ENCODE assay signal across 2 cellular contexts in the genomic region with DNA sequence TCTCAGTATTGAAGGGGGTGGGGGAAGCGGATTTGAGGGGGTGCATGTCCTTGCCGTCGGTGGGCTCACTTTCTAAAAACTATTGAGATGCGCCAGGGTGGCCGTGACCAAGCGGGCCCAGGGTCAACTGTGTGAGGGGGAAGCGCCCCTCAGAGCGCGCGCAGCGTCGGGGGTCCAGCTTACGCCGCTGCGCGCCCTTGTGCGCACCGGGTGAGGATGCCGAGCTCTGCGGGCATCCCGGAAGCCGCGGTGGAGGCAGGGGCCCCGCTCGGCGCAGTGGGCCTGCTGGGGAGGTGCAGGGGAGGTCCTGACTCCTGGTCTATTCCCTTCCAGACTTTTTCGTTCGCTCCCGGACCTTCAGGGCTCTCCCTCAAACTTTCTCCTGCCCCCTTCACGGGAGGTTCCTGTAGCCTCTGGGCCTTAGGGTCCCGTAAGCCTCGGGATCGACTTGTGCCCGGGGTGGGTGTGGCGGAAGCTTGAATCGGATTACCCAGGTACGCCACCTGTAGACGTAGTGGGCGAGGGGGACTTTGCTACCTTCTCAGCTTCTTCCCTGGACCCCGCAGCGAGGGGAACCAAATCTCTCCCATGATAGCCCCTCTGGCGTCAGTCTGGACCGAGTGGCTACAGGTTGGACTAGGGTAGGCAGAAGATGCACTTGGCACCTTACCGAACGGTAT.
TF ChIP-seq lines count a peak whose summit lies in the region.

No MANE protein-coding gene starts in this region.

TF ChIP-seq in SK-N-SH, 30 proteins besides CTCF, POLR2A, EP300 and RAD21 (continued from another document):
- no peak for TF ChIP-seq FOSL2 (IDR thresholded peaks at IDR 0.05; ENCODE audit: borderline replicate concordance, low read depth)
- no peak for TF ChIP-seq POLR2AphosphoS5 (IDR thresholded peaks at IDR 0.05; ENCODE audit: low read depth, low read length)
- no peak for TF ChIP-seq NRF1 (IDR thresholded peaks at IDR 0.05; ENCODE audit: low read depth, low read length)
- TF ChIP-seq YY1 (IDR thresholded peaks at IDR 0.05; ENCODE audit: low read depth): no peak
- TF ChIP-seq, protein P1, sequence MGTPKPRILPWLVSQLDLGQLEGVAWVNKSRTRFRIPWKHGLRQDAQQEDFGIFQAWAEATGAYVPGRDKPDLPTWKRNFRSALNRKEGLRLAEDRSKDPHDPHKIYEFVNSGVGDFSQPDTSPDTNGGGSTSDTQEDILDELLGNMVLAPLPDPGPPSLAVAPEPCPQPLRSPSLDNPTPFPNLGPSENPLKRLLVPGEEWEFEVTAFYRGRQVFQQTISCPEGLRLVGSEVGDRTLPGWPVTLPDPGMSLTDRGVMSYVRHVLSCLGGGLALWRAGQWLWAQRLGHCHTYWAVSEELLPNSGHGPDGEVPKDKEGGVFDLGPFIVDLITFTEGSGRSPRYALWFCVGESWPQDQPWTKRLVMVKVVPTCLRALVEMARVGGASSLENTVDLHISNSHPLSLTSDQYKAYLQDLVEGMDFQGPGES (IDR thresholded peaks at IDR 0.05; ENCODE audit: low read depth, low read length): no peak
- TF ChIP-seq, protein P2, sequence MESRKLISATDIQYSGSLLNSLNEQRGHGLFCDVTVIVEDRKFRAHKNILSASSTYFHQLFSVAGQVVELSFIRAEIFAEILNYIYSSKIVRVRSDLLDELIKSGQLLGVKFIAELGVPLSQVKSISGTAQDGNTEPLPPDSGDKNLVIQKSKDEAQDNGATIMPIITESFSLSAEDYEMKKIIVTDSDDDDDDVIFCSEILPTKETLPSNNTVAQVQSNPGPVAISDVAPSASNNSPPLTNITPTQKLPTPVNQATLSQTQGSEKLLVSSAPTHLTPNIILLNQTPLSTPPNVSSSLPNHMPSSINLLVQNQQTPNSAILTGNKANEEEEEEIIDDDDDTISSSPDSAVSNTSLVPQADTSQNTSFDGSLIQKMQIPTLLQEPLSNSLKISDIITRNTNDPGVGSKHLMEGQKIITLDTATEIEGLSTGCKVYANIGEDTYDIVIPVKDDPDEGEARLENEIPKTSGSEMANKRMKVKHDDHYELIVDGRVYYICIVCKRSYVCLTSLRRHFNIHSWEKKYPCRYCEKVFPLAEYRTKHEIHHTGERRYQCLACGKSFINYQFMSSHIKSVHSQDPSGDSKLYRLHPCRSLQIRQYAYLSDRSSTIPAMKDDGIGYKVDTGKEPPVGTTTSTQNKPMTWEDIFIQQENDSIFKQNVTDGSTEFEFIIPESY (IDR thresholded peaks at IDR 0.05; ENCODE audit: borderline replicate concordance, low read depth): no peak
- no peak for TF ChIP-seq JUND (IDR thresholded peaks at IDR 0.05)
TF ChIP-seq in SK-N-SH: peak in this region for 0.

TF ChIP-seq in SK-N-SH treated with all-trans-retinoic acid at 6 μM for 48 hours, 23 proteins besides CTCF, POLR2A, EP300 and RAD21 (continued from another document):
- TF ChIP-seq ARNTL (CRISPR knock-in tag; IDR thresholded peaks at IDR 0.05; ENCODE audit: borderline replicate concordance, low read depth) (no peak), ZNF8 (CRISPR knock-in tag; IDR thresholded peaks at IDR 0.05) (no peak), RARB (CRISPR knock-in tag; IDR thresholded peaks at IDR 0.05) (no peak), BACH2 (CRISPR knock-in tag; IDR thresholded peaks at IDR 0.05; ENCODE audit: borderline replicate concordance) (no peak), OSR1 (CRISPR knock-in tag; IDR thresholded peaks at IDR 0.05) (no peak), TCF4 (CRISPR knock-in tag; IDR thresholded peaks at IDR 0.05; ENCODE audit: borderline replicate concordance) (no peak), CSDC2 (CRISPR knock-in tag; IDR thresholded peaks at IDR 0.05) (no peak), PPARA (CRISPR knock-in tag; IDR thresholded peaks at IDR 0.05; ENCODE audit: borderline replicate concordance) (no peak), ESRRG (CRISPR knock-in tag; IDR thresholded peaks at IDR 0.05) (no peak), ZFP30 (CRISPR knock-in tag; IDR thresholded peaks at IDR 0.05) (no peak), TOX (CRISPR knock-in tag; IDR thresholded peaks at IDR 0.05; ENCODE audit: borderline replicate concordance) (no peak), ZNF565 (CRISPR knock-in tag; conservative IDR thresholded peaks at IDR 0.05; ENCODE audit: low read depth) (no peak), SNAI2 (CRISPR knock-in tag; IDR thresholded peaks at IDR 0.05) (no peak), ZC3H10 (CRISPR knock-in tag; IDR thresholded peaks at IDR 0.05) (no peak), ZNF70 (CRISPR knock-in tag; IDR thresholded peaks at IDR 0.05) (no peak)
- TF ChIP-seq, protein P3, sequence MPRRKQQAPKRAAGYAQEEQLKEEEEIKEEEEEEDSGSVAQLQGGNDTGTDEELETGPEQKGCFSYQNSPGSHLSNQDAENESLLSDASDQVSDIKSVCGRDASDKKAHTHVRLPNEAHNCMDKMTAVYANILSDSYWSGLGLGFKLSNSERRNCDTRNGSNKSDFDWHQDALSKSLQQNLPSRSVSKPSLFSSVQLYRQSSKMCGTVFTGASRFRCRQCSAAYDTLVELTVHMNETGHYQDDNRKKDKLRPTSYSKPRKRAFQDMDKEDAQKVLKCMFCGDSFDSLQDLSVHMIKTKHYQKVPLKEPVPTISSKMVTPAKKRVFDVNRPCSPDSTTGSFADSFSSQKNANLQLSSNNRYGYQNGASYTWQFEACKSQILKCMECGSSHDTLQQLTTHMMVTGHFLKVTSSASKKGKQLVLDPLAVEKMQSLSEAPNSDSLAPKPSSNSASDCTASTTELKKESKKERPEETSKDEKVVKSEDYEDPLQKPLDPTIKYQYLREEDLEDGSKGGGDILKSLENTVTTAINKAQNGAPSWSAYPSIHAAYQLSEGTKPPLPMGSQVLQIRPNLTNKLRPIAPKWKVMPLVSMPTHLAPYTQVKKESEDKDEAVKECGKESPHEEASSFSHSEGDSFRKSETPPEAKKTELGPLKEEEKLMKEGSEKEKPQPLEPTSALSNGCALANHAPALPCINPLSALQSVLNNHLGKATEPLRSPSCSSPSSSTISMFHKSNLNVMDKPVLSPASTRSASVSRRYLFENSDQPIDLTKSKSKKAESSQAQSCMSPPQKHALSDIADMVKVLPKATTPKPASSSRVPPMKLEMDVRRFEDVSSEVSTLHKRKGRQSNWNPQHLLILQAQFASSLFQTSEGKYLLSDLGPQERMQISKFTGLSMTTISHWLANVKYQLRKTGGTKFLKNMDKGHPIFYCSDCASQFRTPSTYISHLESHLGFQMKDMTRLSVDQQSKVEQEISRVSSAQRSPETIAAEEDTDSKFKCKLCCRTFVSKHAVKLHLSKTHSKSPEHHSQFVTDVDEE (CRISPR knock-in tag; IDR thresholded peaks at IDR 0.05): no peak
- TF ChIP-seq, protein P4, sequence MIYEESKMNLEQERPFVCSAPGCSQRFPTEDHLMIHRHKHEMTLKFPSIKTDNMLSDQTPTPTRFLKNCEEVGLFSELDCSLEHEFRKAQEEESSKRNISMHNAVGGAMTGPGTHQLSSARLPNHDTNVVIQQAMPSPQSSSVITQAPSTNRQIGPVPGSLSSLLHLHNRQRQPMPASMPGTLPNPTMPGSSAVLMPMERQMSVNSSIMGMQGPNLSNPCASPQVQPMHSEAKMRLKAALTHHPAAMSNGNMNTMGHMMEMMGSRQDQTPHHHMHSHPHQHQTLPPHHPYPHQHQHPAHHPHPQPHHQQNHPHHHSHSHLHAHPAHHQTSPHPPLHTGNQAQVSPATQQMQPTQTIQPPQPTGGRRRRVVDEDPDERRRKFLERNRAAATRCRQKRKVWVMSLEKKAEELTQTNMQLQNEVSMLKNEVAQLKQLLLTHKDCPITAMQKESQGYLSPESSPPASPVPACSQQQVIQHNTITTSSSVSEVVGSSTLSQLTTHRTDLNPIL (CRISPR knock-in tag; IDR thresholded peaks at IDR 0.05; ENCODE audit: low read depth): no peak
- TF ChIP-seq, protein P5, sequence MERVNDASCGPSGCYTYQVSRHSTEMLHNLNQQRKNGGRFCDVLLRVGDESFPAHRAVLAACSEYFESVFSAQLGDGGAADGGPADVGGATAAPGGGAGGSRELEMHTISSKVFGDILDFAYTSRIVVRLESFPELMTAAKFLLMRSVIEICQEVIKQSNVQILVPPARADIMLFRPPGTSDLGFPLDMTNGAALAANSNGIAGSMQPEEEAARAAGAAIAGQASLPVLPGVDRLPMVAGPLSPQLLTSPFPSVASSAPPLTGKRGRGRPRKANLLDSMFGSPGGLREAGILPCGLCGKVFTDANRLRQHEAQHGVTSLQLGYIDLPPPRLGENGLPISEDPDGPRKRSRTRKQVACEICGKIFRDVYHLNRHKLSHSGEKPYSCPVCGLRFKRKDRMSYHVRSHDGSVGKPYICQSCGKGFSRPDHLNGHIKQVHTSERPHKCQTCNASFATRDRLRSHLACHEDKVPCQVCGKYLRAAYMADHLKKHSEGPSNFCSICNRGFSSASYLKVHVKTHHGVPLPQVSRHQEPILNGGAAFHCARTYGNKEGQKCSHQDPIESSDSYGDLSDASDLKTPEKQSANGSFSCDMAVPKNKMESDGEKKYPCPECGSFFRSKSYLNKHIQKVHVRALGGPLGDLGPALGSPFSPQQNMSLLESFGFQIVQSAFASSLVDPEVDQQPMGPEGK (CRISPR knock-in tag; IDR thresholded peaks at IDR 0.05; ENCODE audit: borderline replicate concordance): no peak
